Comparison of ENCODE assay signal across 19 cellular contexts in genomic region chr9:87887661-87888480, GRCh38. TPM values are rescaled to one million over a fixed set of nuclear protein-coding genes. Genes with fewer than 3 reads are reported as not detected.
A peak's percentile ranks its signal among the peaks of the same experiment; 100 is the strongest.
DNase-seq lines count a peak whose midpoint lies in the region; ATAC-seq and TF ChIP-seq lines count a peak whose summit lies in the region.
"Had no signal": no experiment of that assay in that cellular context is flagged by ENCODE, and none has a peak within 500 bp of the region (broad histone marks: within the 10 kb centered on the region; RNA-seq: fewer than 3 reads in every experiment).

No MANE protein-coding gene starts in this region.

- peak; percentile 17 for DNase-seq in activated T-cell treated with anti-CD3 and anti-CD28 coated beads, Interleukin-2, amount 50 U/mL, for 24 hours
- no peak for DNase-seq in activated T-cell treated with anti-CD3 and anti-CD28 coated beads, Interleukin-2, amount 50 U/mL, for 48 hours
- DNase-seq in chondrocyte (ENCODE audit: low spot score): peak; percentile 60
- DNase-seq in lung (ENCODE audit: low spot score): peak; percentile 25
- DNase-seq in stimulated activated CD8-positive, alpha-beta memory T cell treated with anti-CD3 and anti-CD28 coated beads, Interleukin-4, amount 100 ng/mL, for 48 hours: peak; percentile 12
- no peak for DNase-seq in A172 (ENCODE audit: low spot score)
- no peak for DNase-seq in amygdala (lab: John Stamatoyannopoulos, UW)
- DNase-seq: BE2C, DMS153, DND-41, GF-D8, GM23248 had no signal

- no peak overlapping the region for H3K27ac ChIP-seq in lung (ENCODE audit: low read depth in 1 of 2, low read length in 1 of 2)
- H3K27ac ChIP-seq: A549, C4-2B, GM23248 had no signal

- no peak overlapping the region for H3K4me3 Mint-ChIP-seq in activated T-cell treated with anti-CD3 and anti-CD28 coated beads, Interleukin-2, amount 50 U/mL, for 24 hours
- no peak overlapping the region for H3K4me3 Mint-ChIP-seq in chondrocyte (ENCODE audit: unreplicated experiment)
- H3K4me3 Mint-ChIP-seq: CD4-positive, alpha-beta memory T cell had no signal

- H3K36me3 ChIP-seq in lung (ENCODE audit: control insufficient read depth in 2 of 2, insufficient read depth in 2 of 2, low read length in 2 of 2): no peaks in the 10 kb centered on the region
- H3K36me3 ChIP-seq: BE2C had no signal

- no peak for TF ChIP-seq CTCF in chondrocyte (IDR thresholded peaks at IDR 0.05)
- no peak for TF ChIP-seq CTCF in lung (IDR thresholded peaks at IDR 0.05; ENCODE audit: control extremely low read depth, extremely low read depth)

- H3K27ac Mint-ChIP-seq in activated T-cell treated with anti-CD3 and anti-CD28 coated beads, Interleukin-2, amount 50 U/mL, for 24 hours: no peak overlapping the region
- no peak overlapping the region for H3K27ac Mint-ChIP-seq in chondrocyte (ENCODE audit: unreplicated experiment)
- H3K27ac Mint-ChIP-seq: CD4-positive, alpha-beta memory T cell had no signal

- no peaks in the 10 kb centered on the region for H3K4me1 Mint-ChIP-seq in activated T-cell treated with anti-CD3 and anti-CD28 coated beads, Interleukin-2, amount 50 U/mL, for 24 hours (ENCODE audit: low read depth)
- H3K4me1 Mint-ChIP-seq in chondrocyte (ENCODE audit: low read depth): no peaks in the 10 kb centered on the region
- H3K4me1 Mint-ChIP-seq: CD4-positive, alpha-beta memory T cell; IgD-negative memory B cell had no signal

- no peak overlapping the region for H3K4me3 ChIP-seq in lung
- H3K4me3 ChIP-seq: A549, GM23248 had no signal

- H3K9me3 ChIP-seq in lung (ENCODE audit: control insufficient read depth in 2 of 2, insufficient read depth in 1 of 2, low read length in 1 of 2): no peaks in the 10 kb centered on the region
- H3K9me3 ChIP-seq: A549, BE2C had no signal

- H3K27me3 Mint-ChIP-seq in activated T-cell treated with anti-CD3 and anti-CD28 coated beads, Interleukin-2, amount 50 U/mL, for 24 hours: peaks cover 13% of the 10 kb centered on the region
- H3K27me3 Mint-ChIP-seq in chondrocyte (ENCODE audit: low read depth): peaks cover 4% of the 10 kb centered on the region
- H3K27me3 Mint-ChIP-seq: IgD-negative memory B cell had no signal

- 93 to 95% methylated on average over 13 of the region's 13 CpGs for WGBS in lung, 2 donors

- ATAC-seq in lung (ENCODE audit: insufficient read depth, low FRiP score): no peak
- no peak for ATAC-seq in GM19023 (IDR thresholded peaks at IDR 0.05; ENCODE audit: unreplicated experiment)
- ATAC-seq: A549 had no signal

- H3K36me3 Mint-ChIP-seq in activated T-cell treated with anti-CD3 and anti-CD28 coated beads, Interleukin-2, amount 50 U/mL, for 24 hours (ENCODE audit: low read depth): no peaks in the 10 kb centered on the region
- no peaks in the 10 kb centered on the region for H3K36me3 Mint-ChIP-seq in chondrocyte (ENCODE audit: low read depth)
- H3K36me3 Mint-ChIP-seq: CD4-positive, alpha-beta memory T cell had no signal

- H3K9me3 Mint-ChIP-seq in activated T-cell treated with anti-CD3 and anti-CD28 coated beads, Interleukin-2, amount 50 U/mL, for 24 hours: no peaks in the 10 kb centered on the region
- H3K9me3 Mint-ChIP-seq in chondrocyte (ENCODE audit: low read depth): peaks cover 6% of the 10 kb centered on the region
- H3K9me3 Mint-ChIP-seq: CD4-positive, alpha-beta memory T cell; IgD-negative memory B cell had no signal

- no peaks in the 10 kb centered on the region for H3K4me1 ChIP-seq in lung (ENCODE audit: control insufficient read depth in 2 of 2, insufficient read depth in 2 of 2, low read length in 2 of 2)
- H3K4me1 ChIP-seq: A549, BE2C had no signal

- no peaks in the 10 kb centered on the region for H3K27me3 ChIP-seq in lung (ENCODE audit: control insufficient read depth, insufficient read depth)
- H3K27me3 ChIP-seq: BE2C had no signal

RNA-seq across cellular contexts. Expression of gene SPATA31E1, which starts 5.2 kb away (rescaled TPM):
- total RNA-seq in chondrocyte: not detected in 3 replicates
- not detected for total RNA-seq in lung
- polyA plus RNA-seq in lung: not detected
- not detected in 2 replicates for total RNA-seq in A172 (2014; rRNA removed; shearing (Covaris generic))
- total RNA-seq: CD4-positive, alpha-beta memory T cell; GM23248; HT1080 had no signal
- polyA plus RNA-seq: A549; CD4-positive, alpha-beta memory T cell; GM23248; IgD-negative memory B cell had no signal

RNA-seq across cellular contexts. Expression of gene SPATA31C1, which starts 29.9 kb away (rescaled TPM):
- total RNA-seq in chondrocyte: not detected in 3 replicates
- total RNA-seq in lung: not detected
- not detected for polyA plus RNA-seq in lung
- total RNA-seq in A172 (2014; rRNA removed; shearing (Covaris generic)): not detected in 2 replicates
- total RNA-seq: CD4-positive, alpha-beta memory T cell; GM23248; HT1080 had no signal
- polyA plus RNA-seq: A549; AG04450; CD4-positive, alpha-beta memory T cell; GM23248; IgD-negative memory B cell had no signal

Comparison
In these comparisons a context has a peak if more than half of its experiments do, and no peak if none do; other contexts are left out.
1. DNase-seq: peak in activated T-cell treated with anti-CD3 and anti-CD28 coated beads, Interleukin-2, amount 50 U/mL, for 24 hours (single experiment), chondrocyte (single experiment), lung (single experiment) and stimulated activated CD8-positive, alpha-beta memory T cell treated with anti-CD3 and anti-CD28 coated beads, Interleukin-4, amount 100 ng/mL, for 48 hours (single experiment); none in activated T-cell treated with anti-CD3 and anti-CD28 coated beads, Interleukin-2, amount 50 U/mL, for 48 hours (0 of 2), A172 (single experiment) and amygdala (0 of 56).